Comparison of ENCODE assay signal across 13 cellular contexts in genomic region chr9:16730162-16730561, GRCh38.
DNase-seq lines count a peak whose midpoint lies in the region; ATAC-seq and TF ChIP-seq lines count a peak whose summit lies in the region.
"Had no signal": no experiment of that assay in that cellular context is flagged by ENCODE, and none has a peak within 500 bp of the region (broad histone marks: within the 10 kb centered on the region; RNA-seq: fewer than 3 reads in every experiment).

No MANE protein-coding gene starts in this region.

- 38 to 57% (median 45%) methylated on average over 5 of the region's 5 CpGs for WGBS in ovary, 3 donors

- in situ Hi-C loops in G401 (cut with HindIII; ENCODE audit: low sequenced_read_pairs), result no loop called here

- 0 out of 2 replicates have a peak overlapping the region, but pooled peaks have one; percentile 42 for H3K27ac Mint-ChIP-seq in GM23338
- H3K27ac Mint-ChIP-seq: CD8-positive, alpha-beta T cell had no signal

- H3K4me2 ChIP-seq in GM23338, result peak overlapping the region; percentile 79
- H3K4me2 ChIP-seq: BLaER1 had no signal

- H3K79me2 ChIP-seq in GM23338 (replicated peaks; ENCODE audit: insufficient read depth), result peaks cover 18% of the 10 kb centered on the region

- H3K36me3 Mint-ChIP-seq in GM23338 (ENCODE audit: low read depth), result no peaks in the 10 kb centered on the region
- H3K36me3 Mint-ChIP-seq: CD8-positive, alpha-beta T cell had no signal

- H3K27me3 ChIP-seq in GM23338 (ENCODE audit: insufficient read depth) (no peaks in the 10 kb centered on the region), iPS-18a (ENCODE audit: control insufficient read depth, insufficient read depth, low read length) (no peaks in the 10 kb centered on the region), ovary (no peaks in the 10 kb centered on the region)
- H3K27me3 ChIP-seq: SJSA1 had no signal

- peak overlapping the region; percentile 52 for H3K4me3 Mint-ChIP-seq in GM23338
- H3K4me3 Mint-ChIP-seq: CD8-positive, alpha-beta T cell had no signal

- H3K9me3 ChIP-seq in iPS-18a (ENCODE audit: control insufficient read depth, low read depth, low read length) (no peaks in the 10 kb centered on the region), ovary (no peaks in the 10 kb centered on the region)
- H3K9me3 ChIP-seq: BLaER1, SJSA1 had no signal

- H3K9me3 Mint-ChIP-seq in GM23338, result no peaks in the 10 kb centered on the region
- H3K9me3 Mint-ChIP-seq: CD8-positive, alpha-beta T cell had no signal

- TF ChIP-seq POLR2A in ovary (IDR thresholded peaks at IDR 0.05), result no peak

- intact Hi-C loops in ovary (cut with DNase I), result no loop called here

- H3K36me3 ChIP-seq in GM23338 (ENCODE audit: insufficient read depth) (no peaks in the 10 kb centered on the region), iPS-18a (ENCODE audit: control insufficient read depth, low read depth, low read length) (no peaks in the 10 kb centered on the region), ovary (no peaks in the 10 kb centered on the region)
- H3K36me3 ChIP-seq: BLaER1, SJSA1 had no signal

- ATAC-seq in GM23338, result no peak
- ATAC-seq in GM19463 (IDR thresholded peaks at IDR 0.05; ENCODE audit: unreplicated experiment), result no peak
- ATAC-seq in GM21529 (IDR thresholded peaks at IDR 0.05; ENCODE audit: unreplicated experiment), result no peak
- ATAC-seq: CD8-positive, alpha-beta T cell; PC-3 had no signal

- H3K4me1 Mint-ChIP-seq in GM23338, result peaks cover 81% of the 10 kb centered on the region

- H3K4me3 ChIP-seq in GM23338 (peak overlapping the region; percentile 47), iPS-18a (ENCODE audit: low read length) (peak overlapping the region; percentile 14), ovary (peak overlapping the region; percentile 11)
- H3K4me3 ChIP-seq: BLaER1, SJSA1 had no signal

- no peaks in the 10 kb centered on the region; the same call in 1 of the 2 replicates for H3F3A ChIP-seq in GM23338 (replicated peaks; ENCODE audit: low read depth)

- H3K4me1 ChIP-seq in GM23338 (ENCODE audit: insufficient read depth) (peaks cover 89% of the 10 kb centered on the region), iPS-18a (ENCODE audit: control insufficient read depth, low read depth, low read length) (peaks cover 72% of the 10 kb centered on the region), ovary (ENCODE audit: insufficient read depth) (no peaks in the 10 kb centered on the region)

- no peak overlapping the region for H3K9ac ChIP-seq in iPS-18a (ENCODE audit: low read length)
- H3K9ac ChIP-seq: BLaER1 had no signal

- H4K20me1 ChIP-seq in GM23338 (replicated peaks; ENCODE audit: insufficient read depth), result no peaks in the 10 kb centered on the region
- H4K20me1 ChIP-seq: BLaER1 had no signal

- no peak overlapping the region for H2AFZ ChIP-seq in GM23338

- H3K27ac ChIP-seq in GM23338 (ENCODE audit: low read depth) (peak overlapping the region; percentile 40), iPS-18a (ENCODE audit: low read length) (no peak overlapping the region), ovary (peak overlapping the region in 1 of 2 donors; percentile 94)
- H3K27ac ChIP-seq: BLaER1, SJSA1 had no signal

- no peaks in the 10 kb centered on the region for H3K9me2 ChIP-seq in GM23338 (ENCODE audit: insufficient read depth)

- TF ChIP-seq CTCF in GM23338 (conservative IDR thresholded peaks at IDR 0.05; ENCODE audit: low read depth in 2 of 2), result no peak
- no peak for TF ChIP-seq CTCF in ovary (IDR thresholded peaks at IDR 0.05)

- DNase-seq in GM23338 (ENCODE audit: low spot score) (peak; percentile 50), NCI-H69 (lab: John Stamatoyannopoulos, UW) (peak; percentile 78), ovary (no peak), G401 (ENCODE audit: low spot score) (no peak), HCEC 1CT (no peak)
- DNase-seq: CD8-positive, alpha-beta T cell; MM.1S; PC-3 had no signal

- peaks cover 2% of the 10 kb centered on the region for H3K27me3 Mint-ChIP-seq in GM23338 (ENCODE audit: insufficient read depth, low read depth, poor library complexity)

- no peak for TF ChIP-seq EP300 in ovary (IDR thresholded peaks at IDR 0.05)

TF ChIP-seq in GM23338, 12 proteins besides CTCF, POLR2A, EP300 and RAD21:
- TF ChIP-seq NANOG (IDR thresholded peaks at IDR 0.05; ENCODE audit: borderline replicate concordance) (peak; percentile 32; the same call in 1 of the 2 replicates), ZNF331 (CRISPR knock-in tag; IDR thresholded peaks at IDR 0.05; ENCODE audit: low read depth) (no peak)
TF ChIP-seq in GM23338: peak in this region for 1.

Comparison
In these comparisons a context has a peak if more than half of its experiments do, and no peak if none do; other contexts are left out.
1. DNase-seq: peak in GM23338 (single experiment) and NCI-H69 (single experiment); none in ovary (0 of 5), G401 (single experiment) and HCEC 1CT (single experiment).
2. Peak in every context shown above with its lines, with median percentiles within 50 percentile points of each other: H3K4me3 ChIP-seq.